Comparison of ENCODE assay signal across 1 cellular context in genomic region chr22:26483439-26484359, GRCh38.
TF ChIP-seq lines count a peak whose summit lies in the region.

Gene HPS4 (minus strand): TSS chr22:26483783. CDS start chr22:26481762, 2,021 bp downstream.
Gene SRRD (plus strand): TSS chr22:26483877. CDS start chr22:26483891, 14 bp downstream.

TF ChIP-seq in GM12878, 131 proteins besides CTCF, POLR2A, EP300 and RAD21 (continued from another document and continues in another):
- TF ChIP-seq SKIL (IDR thresholded peaks at IDR 0.05; ENCODE audit: low read depth, poor library complexity, severe bottlenecking), result no peak
- TF ChIP-seq MTA3 (IDR thresholded peaks at IDR 0.05; ENCODE audit: borderline replicate concordance, low read length), result no peak
- no peak for TF ChIP-seq BCL3 (IDR thresholded peaks at IDR 0.05; ENCODE audit: borderline replicate concordance, insufficient read depth, low read depth, low read length, poor library complexity, severe bottlenecking)
- TF ChIP-seq CUX1 (IDR thresholded peaks at IDR 0.05; ENCODE audit: insufficient replicate concordance, low read depth, low read length), result no peak
- no peak for TF ChIP-seq ZNF24 (IDR thresholded peaks at IDR 0.05)
- TF ChIP-seq NBN (IDR thresholded peaks at IDR 0.05), result peak; percentile 84
- TF ChIP-seq MYB (IDR thresholded peaks at IDR 0.05; ENCODE audit: borderline replicate concordance, low read depth, low read length), result no peak
- peak; percentile 69; the same call in 1 of the 2 replicates for TF ChIP-seq TCF3 (IDR thresholded peaks at IDR 0.05; ENCODE audit: borderline replicate concordance, insufficient read depth, low read depth, low read length)
- TF ChIP-seq FOS (IDR thresholded peaks at IDR 0.05; ENCODE audit: borderline replicate concordance, extremely low read depth, insufficient read length), result no peak
- TF ChIP-seq SMAD5 (IDR thresholded peaks at IDR 0.05; ENCODE audit: low read depth), result no peak
- TF ChIP-seq USF2 (IDR thresholded peaks at IDR 0.05; ENCODE audit: borderline replicate concordance, low read depth, low read length), result peak; percentile 48
- no peak for TF ChIP-seq YBX1 (IDR thresholded peaks at IDR 0.05)
- TF ChIP-seq JUND (IDR thresholded peaks at IDR 0.05; ENCODE audit: low read depth, low read length), result peak; percentile 50; the same call in 1 of the 2 replicates
- TF ChIP-seq SMARCA5 (IDR thresholded peaks at IDR 0.05), result peak; percentile 67
- no peak for TF ChIP-seq CBX5 (IDR thresholded peaks at IDR 0.05; ENCODE audit: low read depth)
- TF ChIP-seq ASH2L (IDR thresholded peaks at IDR 0.05; ENCODE audit: borderline replicate concordance, low read depth), result peak; percentile 96; the same call in 1 of the 2 replicates
- TF ChIP-seq SUPT20H (IDR thresholded peaks at IDR 0.05; ENCODE audit: borderline replicate concordance, control insufficient read depth, low read depth, low read length), result no peak
- peak; percentile 82 for TF ChIP-seq TCF12 (IDR thresholded peaks at IDR 0.05; ENCODE audit: low read depth, low read length)
- TF ChIP-seq ATF3 (IDR thresholded peaks at IDR 0.05; ENCODE audit: borderline replicate concordance, extremely low read depth, low read depth, low read length), result peak; percentile 95
- no peak for TF ChIP-seq NR2C2 (IDR thresholded peaks at IDR 0.05; ENCODE audit: borderline replicate concordance, control insufficient read depth, insufficient read length, low read depth)
- TF ChIP-seq RCOR1 (conservative IDR thresholded peaks at IDR 0.05; ENCODE audit: low read depth, low read length), result 0 out of 2 replicates have a peak, but pooled peaks have one; percentile 8
- TF ChIP-seq IRF3 (IDR thresholded peaks at IDR 0.05), result no peak
- no peak for TF ChIP-seq TCF7 (IDR thresholded peaks at IDR 0.05; ENCODE audit: borderline replicate concordance)
- no peak; the same call in 1 of the 2 replicates for TF ChIP-seq KDM1A (IDR thresholded peaks at IDR 0.05; ENCODE audit: borderline replicate concordance)
- peak; percentile 35 for TF ChIP-seq SMAD1 (IDR thresholded peaks at IDR 0.05; ENCODE audit: low read depth, partially characterized antibody)
- peak; percentile 75 for TF ChIP-seq SP1 (IDR thresholded peaks at IDR 0.05; ENCODE audit: low read depth, low read length)
- no peak for TF ChIP-seq BMI1 (IDR thresholded peaks at IDR 0.05; ENCODE audit: borderline replicate concordance)
- TF ChIP-seq ZNF592 (IDR thresholded peaks at IDR 0.05), result peak; percentile 41; the same call in 1 of the 2 replicates
- no peak for TF ChIP-seq CEBPB (IDR thresholded peaks at IDR 0.05; ENCODE audit: borderline replicate concordance in 1 of 2, low read depth in 2 of 2, low read length in 2 of 2)
- no peak for TF ChIP-seq NRF1 (conservative IDR thresholded peaks at IDR 0.05; ENCODE audit: low read depth, low read length)
- peak; percentile 49 for TF ChIP-seq ATF7 (IDR thresholded peaks at IDR 0.05; ENCODE audit: low read depth)
- TF ChIP-seq GATAD2B (conservative IDR thresholded peaks at IDR 0.05; ENCODE audit: low read depth), result peak; percentile 87; the same call in 1 of the 2 replicates
- peak; percentile 83; the same call in 1 of the 2 replicates for TF ChIP-seq HDAC2 (IDR thresholded peaks at IDR 0.05)
- TF ChIP-seq WRNIP1 (IDR thresholded peaks at IDR 0.05; ENCODE audit: borderline replicate concordance, low read depth, low read length), result no peak
- peak; percentile 80 for TF ChIP-seq NKRF (conservative IDR thresholded peaks at IDR 0.05)
- no peak for TF ChIP-seq BCL11A (IDR thresholded peaks at IDR 0.05; ENCODE audit: low read depth, low read length)
- peak; percentile 66 for TF ChIP-seq RAD51 (IDR thresholded peaks at IDR 0.05)
- no peak for TF ChIP-seq IRF4 (IDR thresholded peaks at IDR 0.05; ENCODE audit: low read depth, low read length)
- TF ChIP-seq CREB1 (IDR thresholded peaks at IDR 0.05; ENCODE audit: low read depth), result peak; percentile 100
- TF ChIP-seq MEF2B (IDR thresholded peaks at IDR 0.05; ENCODE audit: partially characterized antibody, poor library complexity, severe bottlenecking), result no peak
- peak; percentile 23; the same call in 1 of the 2 replicates for TF ChIP-seq BRCA1 (IDR thresholded peaks at IDR 0.05; ENCODE audit: low read depth, low read length)
- no peak for TF ChIP-seq ZZZ3 (IDR thresholded peaks at IDR 0.05; ENCODE audit: control insufficient read depth, insufficient read length, low read depth)
